ENCODE assay signal across 17 cellular contexts in genomic region chr4:112923514-112923913, GRCh38.
"Had no signal": no experiment of that assay in that cellular context is flagged by ENCODE, and none has a peak within 500 bp of the region (broad histone marks: within the 10 kb centered on the region; RNA-seq: fewer than 3 reads in every experiment).

No MANE protein-coding gene starts in this region.

- H3K27me3 ChIP-seq: esophagus squamous epithelium, transverse colon had no signal

- ATAC-seq: activated CD4-positive, CD25-positive, alpha-beta regulatory T cell treated with anti-CD3 and anti-CD28 coated beads, Interleukin-2, amount 50 U/mL, for 24 hours had no signal

- DNase-seq: activated CD4-positive, alpha-beta T cell treated with anti-CD3 and anti-CD28 coated beads, Interleukin-2, amount 50 U/mL, for 1 hour; activated CD8-positive, alpha-beta memory T cell treated with anti-CD3 and anti-CD28 coated beads for 24 hours; activated CD8-positive, alpha-beta memory T cell treated with anti-CD3 and anti-CD28 coated beads, Interleukin-2, amount 50 U/mL, for 48 hours; activated effector memory CD4-positive, alpha-beta T cell treated with Interleukin-2 at 50 U/mL for 16 hours; activated naive CD4-positive, alpha-beta T cell treated with anti-CD3 and anti-CD28 coated beads, Interleukin-2, amount 50 U/mL, for 16 hours; activated T-cell treated with anti-CD3 and anti-CD28 coated beads, Interleukin-2, amount 50 U/mL, for 48 hours; effector memory CD4-positive, alpha-beta T cell; esophagus squamous epithelium; foreskin fibroblast; glutamatergic neuron; hippocampal formation; mammary epithelial cell; nephron progenitor cell; nucleus accumbens; retina; transverse colon had no signal

- H3K9me3 ChIP-seq: esophagus squamous epithelium, transverse colon had no signal

- H3K4me3 ChIP-seq: esophagus squamous epithelium, transverse colon had no signal

- H3K36me3 ChIP-seq: esophagus squamous epithelium, transverse colon had no signal

- H3K4me1 ChIP-seq: esophagus squamous epithelium had no signal
